In genomic region chr21:25639922-25640670, GRCh38 we compare ENCODE assay signal across 8 cellular contexts. TPM values are rescaled to one million over a fixed set of nuclear protein-coding genes. Genes with fewer than 3 reads are reported as not detected.
DNase-seq lines count a peak whose midpoint lies in the region; ATAC-seq and TF ChIP-seq lines count a peak whose summit lies in the region.

No MANE protein-coding gene starts in this region.

- H3K4me1 ChIP-seq in heart left ventricle (peaks cover 0 to 24% (median 18%) of the 10 kb centered on the region in 12 donors), parathyroid adenoma (peaks cover 2% of the 10 kb centered on the region)

- intact Hi-C loops in heart left ventricle (cut with DNase I), result loop anchor here in 9 of 10 donors (1.0 to 10.0 kb wide), 6 partner anchors 31 to 68 kb away; no protein-coding TSS in a partner anchor

- H3K27ac ChIP-seq in heart left ventricle, result peak overlapping the region; percentile 77 to 93 (median 86)
- peak overlapping the region; percentile 43 for H3K27ac ChIP-seq in parathyroid adenoma

- WGBS in heart left ventricle, 4 donors, result 1 to 2% (median 1%) methylated on average over 31 to 41 of the region's 41 CpGs

- H3K4me2 ChIP-seq in parathyroid adenoma (ENCODE audit: low read length), result peak overlapping the region; percentile 77

- peaks cover 4% of the 10 kb centered on the region for H3K36me3 Mint-ChIP-seq in IgD-negative memory B cell
- no peaks in the 10 kb centered on the region for H3K36me3 Mint-ChIP-seq in activated T-helper 17 cell treated with anti-CD3 and anti-CD28 coated beads, Interleukin-2, amount 50 U/mL, for 72 hours (ENCODE audit: low read depth)

- peaks cover 12% of the 10 kb centered on the region for H3K27me3 Mint-ChIP-seq in IgD-negative memory B cell
- H3K27me3 Mint-ChIP-seq in activated T-helper 17 cell treated with anti-CD3 and anti-CD28 coated beads, Interleukin-2, amount 50 U/mL, for 72 hours, result peaks cover 31% of the 10 kb centered on the region

- H2AFZ ChIP-seq in parathyroid adenoma, result peak overlapping the region; percentile 88

- no peaks in the 10 kb centered on the region for H3K79me2 ChIP-seq in parathyroid adenoma

- H3K9me3 ChIP-seq in heart left ventricle, result no peaks in the 10 kb centered on the region
- no peaks in the 10 kb centered on the region for H3K9me3 ChIP-seq in parathyroid adenoma (ENCODE audit: control insufficient read depth, low read length)

- H3K4me3 Mint-ChIP-seq in IgD-negative memory B cell, result peak overlapping the region; percentile 79 to 96 (median 88)
- H3K4me3 Mint-ChIP-seq in activated T-helper 17 cell treated with anti-CD3 and anti-CD28 coated beads, Interleukin-2, amount 50 U/mL, for 72 hours, result peak overlapping the region; percentile 82

- ATAC-seq in GM21423 (IDR thresholded peaks at IDR 0.05; ENCODE audit: unreplicated experiment) (peak; percentile 24), heart left ventricle (peak; percentile 21 to 67 (median 58))
- peak; percentile 9 for ATAC-seq in activated T-helper 17 cell treated with anti-CD3 and anti-CD28 coated beads, Interleukin-2, amount 50 U/mL, for 72 hours (replicated peaks)

- peaks cover 0 to 17% (median 0%) of the 10 kb centered on the region in 9 donors for H3K36me3 ChIP-seq in heart left ventricle
- no peaks in the 10 kb centered on the region for H3K36me3 ChIP-seq in parathyroid adenoma (ENCODE audit: control insufficient read depth, insufficient read depth, low read length)

- H3K27me3 ChIP-seq in heart left ventricle (no peaks in the 10 kb centered on the region), parathyroid adenoma (ENCODE audit: control insufficient read depth, insufficient read depth, low read length) (no peaks in the 10 kb centered on the region)

- peaks cover 15 to 21% (median 15%) of the 10 kb centered on the region in 3 donors for H3K4me1 Mint-ChIP-seq in IgD-negative memory B cell
- peaks cover 17% of the 10 kb centered on the region for H3K4me1 Mint-ChIP-seq in activated T-helper 17 cell treated with anti-CD3 and anti-CD28 coated beads, Interleukin-2, amount 50 U/mL, for 72 hours

- peak overlapping the region; percentile 67 to 94 (median 78) for H3K4me3 ChIP-seq in heart left ventricle
- H3K4me3 ChIP-seq in parathyroid adenoma (ENCODE audit: low read depth, low read length), result peak overlapping the region; percentile 63

- TF ChIP-seq CTCF in heart left ventricle (IDR thresholded peaks at IDR 0.05) (no peak), parathyroid adenoma (IDR thresholded peaks at IDR 0.05) (no peak)

- peak overlapping the region in 1 of 3 donors; percentile 15 for H3K27ac Mint-ChIP-seq in IgD-negative memory B cell
- H3K27ac Mint-ChIP-seq in activated T-helper 17 cell treated with anti-CD3 and anti-CD28 coated beads, Interleukin-2, amount 50 U/mL, for 72 hours, result peak overlapping the region; percentile 52

- no peaks in the 10 kb centered on the region for H3K9me3 Mint-ChIP-seq in IgD-negative memory B cell
- H3K9me3 Mint-ChIP-seq in activated T-helper 17 cell treated with anti-CD3 and anti-CD28 coated beads, Interleukin-2, amount 50 U/mL, for 72 hours, result no peaks in the 10 kb centered on the region

- no peak overlapping the region for H3K9ac ChIP-seq in parathyroid adenoma

- no peak for TF ChIP-seq POLR2A in heart left ventricle (IDR thresholded peaks at IDR 0.05)

- DNase-seq in COR-L47 (lab: John Stamatoyannopoulos, UW), result peak; percentile 36
- DNase-seq in heart left ventricle, result peak; percentile 30 to 71 (median 54)
- no peak for DNase-seq in Kasumi-1 (lab: John Stamatoyannopoulos, UW)
- no peak for DNase-seq in CD1c-positive myeloid dendritic cell (ENCODE audit: extremely low spot score)

RNA-seq across cellular contexts. Expression of gene JAM2, which starts 1.0 kb away (rescaled TPM):
- 0.15 TPM for polyA plus RNA-seq in IgD-negative memory B cell
- 1 to 10 TPM in 1 of 2 donors, under 1 TPM in 1; 0.28 to 2.6 TPM for total RNA-seq in activated T-helper 17 cell treated with anti-CD3 and anti-CD28 coated beads, Interleukin-2, amount 50 U/mL, for 72 hours
- 10 to 100 TPM; 13.1 to 55.7 (median 28.5) TPM for total RNA-seq in heart left ventricle
- 10 to 100 TPM; 12.5 to 19.2 TPM for polyA plus RNA-seq in heart left ventricle

RNA-seq across cellular contexts. Expression of gene MRPL39, which starts 32.8 kb away (rescaled TPM):
- 36.8 TPM for polyA plus RNA-seq in IgD-negative memory B cell
- 10 to 100 TPM; 43.5 to 55.7 TPM for total RNA-seq in activated T-helper 17 cell treated with anti-CD3 and anti-CD28 coated beads, Interleukin-2, amount 50 U/mL, for 72 hours
- total RNA-seq in heart left ventricle, result 10 to 100 TPM; 37.6 to 54.5 (median 47.0) TPM
- 10 to 100 TPM; 69.3 to 93.6 TPM for polyA plus RNA-seq in heart left ventricle

Comparison
In these comparisons a context has a peak if more than half of its experiments do, and no peak if none do; other contexts are left out.
1. DNase-seq: peak in COR-L47 (single experiment) and heart left ventricle (5 of 5); none in Kasumi-1 (0 of 2) and CD1c-positive myeloid dendritic cell (single experiment).
2. Peak in every context shown above with its lines, with median percentiles within 50 percentile points of each other: ATAC-seq.